Comparison of ENCODE assay signal across 1 cellular context in the genomic region with DNA sequence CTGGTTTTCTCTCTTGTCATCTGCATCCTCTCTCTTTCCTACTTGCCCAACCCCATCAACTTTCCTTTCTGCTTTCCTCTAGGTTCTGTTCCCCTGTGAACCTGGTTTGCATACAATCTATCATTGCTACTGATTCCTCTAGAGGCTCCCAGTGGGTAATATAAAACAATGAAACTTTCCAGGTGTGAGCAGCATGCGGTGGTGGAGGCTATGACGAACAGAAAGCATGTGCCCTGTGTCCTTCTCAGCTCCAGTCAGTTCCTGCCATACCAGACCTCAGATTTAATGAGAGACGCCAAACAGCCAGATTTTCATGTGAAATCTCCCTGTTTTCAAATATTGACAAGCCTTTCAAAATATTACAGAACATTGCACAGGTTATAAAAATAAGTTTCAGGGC.
TF ChIP-seq lines count a peak whose summit lies in the region.

No MANE protein-coding gene starts in this region.

TF ChIP-seq in H1, 55 proteins besides CTCF, POLR2A, EP300 and RAD21:
- no peak for TF ChIP-seq POLR2AphosphoS5 (IDR thresholded peaks at IDR 0.05; ENCODE audit: low read depth, low read length)
- TF ChIP-seq SP2 (IDR thresholded peaks at IDR 0.05; ENCODE audit: low read length): no peak
- no peak for TF ChIP-seq RNF2 (IDR thresholded peaks at IDR 0.05; ENCODE audit: borderline replicate concordance, low read depth, low read length, missing control alignments, poor library complexity, severe bottlenecking)
- TF ChIP-seq ZNF274 (IDR thresholded peaks at IDR 0.05; ENCODE audit: borderline replicate concordance, extremely low read depth, low read length): no peak
- peak; percentile 61; the same call in 1 of the 2 replicates for TF ChIP-seq MAX (IDR thresholded peaks at IDR 0.05)
- TF ChIP-seq TCF12 (IDR thresholded peaks at IDR 0.05; ENCODE audit: low read depth, low read length): no peak
- TF ChIP-seq, protein P1, sequence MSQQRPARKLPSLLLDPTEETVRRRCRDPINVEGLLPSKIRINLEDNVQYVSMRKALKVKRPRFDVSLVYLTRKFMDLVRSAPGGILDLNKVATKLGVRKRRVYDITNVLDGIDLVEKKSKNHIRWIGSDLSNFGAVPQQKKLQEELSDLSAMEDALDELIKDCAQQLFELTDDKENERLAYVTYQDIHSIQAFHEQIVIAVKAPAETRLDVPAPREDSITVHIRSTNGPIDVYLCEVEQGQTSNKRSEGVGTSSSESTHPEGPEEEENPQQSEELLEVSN (IDR thresholded peaks at IDR 0.05): 0 out of 2 replicates have a peak, but pooled peaks have one; percentile 43
- TF ChIP-seq NRF1 (IDR thresholded peaks at IDR 0.05; ENCODE audit: low read depth, low read length): no peak
- no peak for TF ChIP-seq TEAD4 (IDR thresholded peaks at IDR 0.05; ENCODE audit: low read depth, low read length)
- no peak for TF ChIP-seq CHD7 (IDR thresholded peaks at IDR 0.05; ENCODE audit: insufficient replicate concordance, low read length)
- TF ChIP-seq RFX5 (IDR thresholded peaks at IDR 0.05; ENCODE audit: borderline replicate concordance, low read depth, low read length): no peak
- TF ChIP-seq SIN3A (conservative IDR thresholded peaks at IDR 0.05 in 1 of 2, IDR thresholded peaks at IDR 0.05 in 1 of 2; ENCODE audit: low read depth in 1 of 2, low read length in 2 of 2): no peak
- TF ChIP-seq, protein P2, sequence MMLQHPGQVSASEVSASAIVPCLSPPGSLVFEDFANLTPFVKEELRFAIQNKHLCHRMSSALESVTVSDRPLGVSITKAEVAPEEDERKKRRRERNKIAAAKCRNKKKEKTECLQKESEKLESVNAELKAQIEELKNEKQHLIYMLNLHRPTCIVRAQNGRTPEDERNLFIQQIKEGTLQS (IDR thresholded peaks at IDR 0.05; ENCODE audit: insufficient read depth, low read depth, low read length): no peak
- TF ChIP-seq EZH2 (IDR thresholded peaks at IDR 0.05; ENCODE audit: low read depth, low read length, severe bottlenecking): no peak
